In the genomic region with DNA sequence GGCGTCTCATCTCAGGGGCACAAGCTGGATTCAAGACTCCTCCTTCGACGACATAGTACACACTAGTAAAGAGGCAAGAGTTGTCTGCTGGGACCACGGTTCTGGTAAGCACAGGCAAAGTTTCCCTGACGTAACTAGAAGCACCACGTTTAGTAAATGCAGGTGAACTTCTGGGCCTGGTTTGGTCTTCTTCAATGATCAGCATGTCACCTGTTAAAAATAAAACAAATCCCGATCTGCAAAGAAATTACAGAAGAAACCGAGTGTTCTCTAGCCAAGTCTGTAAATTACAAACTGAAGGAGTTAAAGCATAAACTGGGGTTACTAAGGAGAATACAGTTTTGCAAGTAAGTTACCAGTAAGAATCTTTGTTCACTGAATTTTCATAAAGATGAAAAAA, we compare ENCODE assay signal across 6 cellular contexts. TPM values are rescaled to one million over a fixed set of nuclear protein-coding genes. Genes with fewer than 3 reads are reported as not detected.
A peak's percentile ranks its signal among the peaks of the same experiment; 100 is the strongest.
DNase-seq lines count a peak whose midpoint lies in the region; ATAC-seq and TF ChIP-seq lines count a peak whose summit lies in the region.

No MANE protein-coding gene starts in this region.

- peak overlapping the region; percentile 99 for H3K9ac ChIP-seq in mucosa of stomach (ENCODE audit: low read length)

- peaks cover 88% of the 10 kb centered on the region for H3K36me3 Mint-ChIP-seq in Calu3 (ENCODE audit: insufficient read depth, unreplicated experiment)
- H3K36me3 Mint-ChIP-seq in activated CD8-positive, alpha-beta T cell treated with anti-CD3 and anti-CD28 coated beads for 36 hours (ENCODE audit: low read depth), result peaks cover 30% of the 10 kb centered on the region

- intact Hi-C loops in Calu3 (cut with micrococcal nuclease; ENCODE audit: unreplicated experiment), result no loop called here
- intact Hi-C loops in activated CD8-positive, alpha-beta T cell treated with anti-CD3 and anti-CD28 coated beads for 36 hours (cut with micrococcal nuclease), result no loop called here

- no peaks in the 10 kb centered on the region for H3K27me3 Mint-ChIP-seq in Calu3 (ENCODE audit: unreplicated experiment)
- no peaks in the 10 kb centered on the region for H3K27me3 Mint-ChIP-seq in activated CD8-positive, alpha-beta T cell treated with anti-CD3 and anti-CD28 coated beads for 36 hours

- H3K4me1 ChIP-seq in mucosa of stomach (ENCODE audit: control insufficient read depth, insufficient read depth, low read length), result peaks cover 26% of the 10 kb centered on the region

- peak overlapping the region; percentile 97 for H3K4me3 Mint-ChIP-seq in Calu3 (ENCODE audit: low read depth, unreplicated experiment)
- H3K4me3 Mint-ChIP-seq in activated CD8-positive, alpha-beta T cell treated with anti-CD3 and anti-CD28 coated beads for 36 hours, result peak overlapping the region; percentile 99

- POLR2A ChIA-PET in activated CD8-positive, alpha-beta T cell treated with anti-CD3 and anti-CD28 coated beads for 36 hours (lab: Charles Lee), result interaction anchor here (0.6 to 1.3 kb wide), 3 partner anchors 11 to 450 kb away, joined by 3 to 5 read pairs (median 4); no protein-coding TSS in a partner anchor

- no peaks in the 10 kb centered on the region for H3K36me3 ChIP-seq in mucosa of stomach (ENCODE audit: control insufficient read depth, insufficient read depth, low read length)

- peak overlapping the region; percentile 93 for H3K27ac Mint-ChIP-seq in Calu3 (ENCODE audit: unreplicated experiment)
- peak overlapping the region; percentile 94 for H3K27ac Mint-ChIP-seq in activated CD8-positive, alpha-beta T cell treated with anti-CD3 and anti-CD28 coated beads for 36 hours

- peaks cover 58% of the 10 kb centered on the region for H3K4me1 Mint-ChIP-seq in Calu3 (ENCODE audit: low read depth, unreplicated experiment)
- H3K4me1 Mint-ChIP-seq in activated CD8-positive, alpha-beta T cell treated with anti-CD3 and anti-CD28 coated beads for 36 hours (ENCODE audit: low read depth), result peaks cover 56% of the 10 kb centered on the region

- ATAC-seq in activated CD8-positive, alpha-beta T cell treated with anti-CD3 and anti-CD28 coated beads for 36 hours, result no peak
- no peak for ATAC-seq in GM21825 (IDR thresholded peaks at IDR 0.05; ENCODE audit: unreplicated experiment)

- no peaks in the 10 kb centered on the region for H3K9me3 ChIP-seq in mucosa of stomach (ENCODE audit: control insufficient read depth, low read length)

- DNase-seq in Calu3 (no peak), SIG-M5 treated with dmso at 0.1 percent for 504 hours (lab: John Stamatoyannopoulos, UW; ENCODE audit: unreplicated experiment) (no peak), NOMO-1 treated with dmso at 0.1 percent for 144 hours (lab: John Stamatoyannopoulos, UW; ENCODE audit: unreplicated experiment) (no peak)
- no peak for DNase-seq in activated CD8-positive, alpha-beta T cell treated with anti-CD3 and anti-CD28 coated beads for 36 hours

- H3K27me3 ChIP-seq in mucosa of stomach (ENCODE audit: control insufficient read depth, insufficient read depth, low read length), result no peaks in the 10 kb centered on the region

- BruUV-seq in Calu3 (replicated peaks; lab: Mats Ljungman, UMichigan), result TSS peak; percentile 14

- CTCF ChIA-PET in Calu3 (lab: Charles Lee), result interaction anchor here (0.7 to 4.9 kb wide), 7 partner anchors 15 to 450 kb away, joined by 3 to 54 read pairs (median 4); partner anchors contain the start of gene C1orf116
- CTCF ChIA-PET in activated CD8-positive, alpha-beta T cell treated with anti-CD3 and anti-CD28 coated beads for 36 hours (lab: Charles Lee), result interaction anchor here (0.6 to 4.8 kb wide), 24 partner anchors 9 to 470 kb away, joined by 3 to 49 read pairs (median 5); partner anchors contain the start of genes C1orf116 and CD55

- TF ChIP-seq CTCF in Calu3 (IDR thresholded peaks at IDR 0.05; ENCODE audit: unreplicated experiment), result no peak
- TF ChIP-seq CTCF in activated CD8-positive, alpha-beta T cell treated with anti-CD3 and anti-CD28 coated beads for 36 hours (IDR thresholded peaks at IDR 0.05), result no peak

- H3K9me3 Mint-ChIP-seq in Calu3 (ENCODE audit: low read depth, unreplicated experiment), result no peaks in the 10 kb centered on the region
- H3K9me3 Mint-ChIP-seq in activated CD8-positive, alpha-beta T cell treated with anti-CD3 and anti-CD28 coated beads for 36 hours, result no peaks in the 10 kb centered on the region

- peak overlapping the region; percentile 91 for H3K4me3 ChIP-seq in mucosa of stomach (ENCODE audit: low read length)

RNA-seq across cellular contexts. Expression of gene YOD1, which starts 1.5 kb away (rescaled TPM):
- total RNA-seq in Calu3 (2022), result 17.7 and 22.4 TPM in 2 replicates
- total RNA-seq in activated CD8-positive, alpha-beta T cell treated with anti-CD3 and anti-CD28 coated beads for 36 hours, result 1 to 10 TPM; 7.4 to 7.5 TPM

RNA-seq across cellular contexts. Expression of gene PFKFB2, which starts 3.6 kb away (rescaled TPM):
- total RNA-seq in Calu3 (2022), result 52.0 and 54.4 TPM in 2 replicates
- total RNA-seq in activated CD8-positive, alpha-beta T cell treated with anti-CD3 and anti-CD28 coated beads for 36 hours, result 1 to 10 TPM; 3.5 to 4.3 TPM

RNA-seq across cellular contexts. Expression of gene C1orf116, which starts 17.0 kb away (rescaled TPM):
- total RNA-seq in Calu3 (2022), result 106 and 124 TPM in 2 replicates
- under 1 TPM; 0.07 to 0.13 TPM for total RNA-seq in activated CD8-positive, alpha-beta T cell treated with anti-CD3 and anti-CD28 coated beads for 36 hours

RNA-seq across cellular contexts. Expression of gene C4BPB, which starts 39.1 kb away (rescaled TPM):
- total RNA-seq in Calu3 (2022), result 7.5 and 10.2 TPM in 2 replicates
- total RNA-seq in activated CD8-positive, alpha-beta T cell treated with anti-CD3 and anti-CD28 coated beads for 36 hours, result 1 to 10 TPM; 2.1 to 2.2 TPM

RNA-seq across cellular contexts. Expression of gene C4BPA, which starts 54.5 kb away (rescaled TPM):
- 1.0 and 1.3 TPM in 2 replicates for total RNA-seq in Calu3 (2022)
- total RNA-seq in activated CD8-positive, alpha-beta T cell treated with anti-CD3 and anti-CD28 coated beads for 36 hours, result not detected

Comparison
In these comparisons a context has a peak if more than half of its experiments do, and no peak if none do; other contexts are left out.
1. RNA of gene PFKFB2, which starts 3.6 kb away (total RNA-seq): 52.0 to 54.4 TPM in Calu3; 3.5 to 4.3 TPM in activated CD8-positive, alpha-beta T cell treated with anti-CD3 and anti-CD28 coated beads for 36 hours; every median in the first group is over 10 times any median in the second.
2. RNA of gene C1orf116, which starts 17.0 kb away (total RNA-seq): 106 to 124 TPM in Calu3; 0.07 to 0.13 TPM in activated CD8-positive, alpha-beta T cell treated with anti-CD3 and anti-CD28 coated beads for 36 hours; every median in the first group is over 10 times any median in the second.